In the genomic region with DNA sequence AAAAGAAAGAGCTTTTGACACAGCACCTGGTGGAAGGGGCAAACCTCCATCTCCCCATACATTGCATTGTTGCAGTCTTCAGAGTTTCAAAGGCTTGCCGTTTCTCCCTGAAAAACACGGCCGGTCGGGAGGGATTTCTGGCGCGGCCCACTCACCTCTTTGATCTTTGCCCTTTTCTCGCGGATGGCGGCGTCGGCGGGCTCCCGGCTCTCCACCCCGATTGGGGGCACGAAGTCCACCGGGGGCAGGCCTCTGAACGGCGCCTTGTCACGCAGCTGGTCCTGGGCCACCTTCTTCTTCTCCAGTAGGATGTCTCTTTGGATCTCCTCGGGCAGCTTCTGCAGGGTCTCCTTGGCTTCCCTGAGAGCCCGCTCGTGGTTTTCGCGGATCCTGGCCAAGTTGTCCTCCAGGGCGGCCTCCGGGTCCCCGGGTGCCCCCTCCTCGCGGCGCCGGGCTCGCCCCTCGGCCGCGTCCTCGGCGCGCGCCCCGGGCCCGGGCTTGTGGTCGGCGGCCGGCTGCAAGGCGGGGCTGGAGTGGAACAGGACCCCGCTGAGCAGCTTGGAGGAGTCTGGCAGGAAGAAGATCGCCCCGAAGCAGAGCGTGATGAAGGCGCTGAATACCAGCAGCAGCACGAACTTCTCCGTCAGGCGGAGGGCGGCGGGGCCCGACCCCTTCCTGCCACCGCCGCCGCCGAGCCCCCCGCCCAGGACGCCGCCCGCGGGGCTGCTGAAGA, we compare ENCODE assay signal across 8 cellular contexts. TPM values are rescaled to one million over a fixed set of nuclear protein-coding genes. Genes with fewer than 3 reads are reported as not detected.
DNase-seq lines count a peak whose midpoint lies in the region; ATAC-seq and TF ChIP-seq lines count a peak whose summit lies in the region.

No MANE protein-coding gene starts in this region.

- 2% methylated on average over 19 of the region's 65 CpGs for WGBS in suprapubic skin

- TF ChIP-seq EP300 in suprapubic skin (IDR thresholded peaks at IDR 0.05), result no peak

- peak; percentile 70 for DNase-seq in Right ventricle myocardium inferior (ENCODE audit: missing footprints)
- no peak for DNase-seq in cardiac septum (ENCODE audit: low spot score)
- peak; percentile 21 for DNase-seq in HT-29 (ENCODE audit: low spot score)
- peak; percentile 18 to 21 for DNase-seq in activated CD4-positive, alpha-beta T cell treated with anti-CD3 and anti-CD28 coated beads, Interleukin-2, amount 50 U/mL, for 4 hours
- peak; percentile 29 for DNase-seq in effector CD8-positive, alpha-beta T cell (lab: John Stamatoyannopoulos, UW)
- peak; percentile 70 to 83 for DNase-seq in suprapubic skin (ENCODE audit: low spot score in 2 of 2)
- DNase-seq in NCI-H1436 treated with DMSO at 0.1 percent for 48 hours (lab: John Stamatoyannopoulos, UW), result no peak

- H3K36me3 ChIP-seq in mucosa of stomach (ENCODE audit: control insufficient read depth, insufficient read depth, low read length) (no peaks in the 10 kb centered on the region), suprapubic skin (no peaks in the 10 kb centered on the region)

- no peaks in the 10 kb centered on the region for H3K9me3 ChIP-seq in mucosa of stomach (ENCODE audit: control insufficient read depth, low read length)
- no peaks in the 10 kb centered on the region for H3K9me3 ChIP-seq in suprapubic skin

- H3K4me1 ChIP-seq in mucosa of stomach (ENCODE audit: control insufficient read depth, insufficient read depth, low read length) (peaks cover 7% of the 10 kb centered on the region), suprapubic skin (peaks cover 25% of the 10 kb centered on the region)

- TF ChIP-seq CTCF in suprapubic skin (IDR thresholded peaks at IDR 0.05), result no peak

- H3K4me3 ChIP-seq in mucosa of stomach (ENCODE audit: low read length) (peak overlapping the region; percentile 74), suprapubic skin (peak overlapping the region; percentile 89)

- TF ChIP-seq POLR2A in suprapubic skin (IDR thresholded peaks at IDR 0.05), result no peak

- intact Hi-C loops in Right ventricle myocardium inferior (cut with DNase I), result loop anchor here (5.0 to 10.0 kb wide), 2 partner anchors 41 to 204 kb away; no protein-coding TSS in a partner anchor
- intact Hi-C loops in cardiac septum (cut with DNase I), result loop anchor here (5.0 kb wide), 1 partner anchor 191 kb away; no protein-coding TSS in a partner anchor

- H3K27ac ChIP-seq in suprapubic skin, result peak overlapping the region; percentile 99

- no peaks in the 10 kb centered on the region for H3K27me3 ChIP-seq in mucosa of stomach (ENCODE audit: control insufficient read depth, insufficient read depth, low read length)
- H3K27me3 ChIP-seq in suprapubic skin, result no peaks in the 10 kb centered on the region

- no peak for ATAC-seq in Right ventricle myocardium inferior

- peak overlapping the region; percentile 79 for H3K9ac ChIP-seq in mucosa of stomach (ENCODE audit: low read length)

RNA-seq across cellular contexts. Expression of a gene that starts 1.1 kb away (rescaled TPM):
- 22.4 TPM for total RNA-seq in Right ventricle myocardium inferior
- 15.0 TPM for total RNA-seq in cardiac septum
- 16.1 and 17.9 TPM in 2 replicates for total RNA-seq in HT-29 (2014; rRNA removed; shearing (Covaris generic))
- 10 to 100 TPM; 17.8 to 34.7 (median 29.9) TPM for total RNA-seq in suprapubic skin

Comparison
In these comparisons a context has a peak if more than half of its experiments do, and no peak if none do; other contexts are left out.
1. DNase-seq: peak in Right ventricle myocardium inferior (single experiment), HT-29 (single experiment), activated CD4-positive, alpha-beta T cell treated with anti-CD3 and anti-CD28 coated beads, Interleukin-2, amount 50 U/mL, for 4 hours (2 of 2), effector CD8-positive, alpha-beta T cell (single experiment) and suprapubic skin (2 of 2); none in cardiac septum (single experiment) and NCI-H1436 treated with DMSO at 0.1 percent for 48 hours (single experiment).